9 cellular contexts compared by ENCODE assay signal in the genomic region with DNA sequence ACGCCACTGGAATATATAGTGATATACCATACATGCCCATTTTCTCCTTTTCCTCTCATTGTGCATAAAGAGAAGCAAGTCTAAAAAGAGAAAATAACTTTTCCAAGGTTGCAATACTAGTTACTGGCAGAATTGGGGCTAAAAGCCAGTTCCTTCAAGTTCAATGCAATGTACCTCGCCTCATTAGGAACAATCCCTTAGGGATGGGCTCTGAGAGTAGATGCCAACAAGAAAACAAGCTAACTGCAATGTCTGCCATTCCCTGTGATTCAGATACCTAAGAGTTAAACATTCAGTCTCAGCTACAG.
DNase-seq lines count a peak whose midpoint lies in the region; ATAC-seq and TF ChIP-seq lines count a peak whose summit lies in the region.
"Had no signal": no experiment of that assay in that cellular context is flagged by ENCODE, and none has a peak within 500 bp of the region (broad histone marks: within the 10 kb centered on the region; RNA-seq: fewer than 3 reads in every experiment).

No MANE protein-coding gene starts in this region.

- no peak overlapping the region for H3K4me3 ChIP-seq in CD8-positive, alpha-beta T cell (ENCODE audit: low read depth, low read length)
- peak overlapping the region; percentile 55 for H3K4me3 ChIP-seq in fibroblast of pulmonary artery (replicated peaks; ENCODE audit: low read depth, low read length)
- H3K4me3 ChIP-seq in rectal smooth muscle tissue (ENCODE audit: low read length): no peak overlapping the region

- DNase-seq in CD8-positive, alpha-beta T cell: no peak
- DNase-seq in T-cell: peak in 1 of 34 experiments; percentile 16
- DNase-seq in fibroblast of pulmonary artery (ENCODE audit: low read depth): no peak
- DNase-seq in effector memory CD8-positive, alpha-beta T cell: no peak
- no peak for DNase-seq in Kasumi-1 (lab: John Stamatoyannopoulos, UW)
- DNase-seq in hippocampal formation (lab: John Stamatoyannopoulos, UW): no peak
- DNase-seq: activated gamma-delta T cell had no signal

- TF ChIP-seq CTCF in CD8-positive, alpha-beta T cell (IDR thresholded peaks at IDR 0.05): no peak
- TF ChIP-seq CTCF in fibroblast of pulmonary artery (IDR thresholded peaks at IDR 0.05; ENCODE audit: low read length, missing control alignments): no peak

- peak overlapping the region; percentile 12 for H3K4me3 Mint-ChIP-seq in CD8-positive, alpha-beta T cell
- peak overlapping the region in 2 of 3 donors; percentile 34 to 55 for H3K4me3 Mint-ChIP-seq in T-cell
- no peak overlapping the region for H3K4me3 Mint-ChIP-seq in effector memory CD8-positive, alpha-beta T cell
- H3K4me3 Mint-ChIP-seq in stimulated activated memory B cell treated with anti-CD40 and anti-IgM and Interleukin-4, amounts not matched to agents 10 μg/mL and 1 μg/mL and 100 μg/mL, for 72 hours: no peak overlapping the region

- no peaks in the 10 kb centered on the region for H3K9me3 Mint-ChIP-seq in CD8-positive, alpha-beta T cell
- no peaks in the 10 kb centered on the region for H3K9me3 Mint-ChIP-seq in T-cell
- H3K9me3 Mint-ChIP-seq in effector memory CD8-positive, alpha-beta T cell: no peaks in the 10 kb centered on the region
- H3K9me3 Mint-ChIP-seq in stimulated activated memory B cell treated with anti-CD40 and anti-IgM and Interleukin-4, amounts not matched to agents 10 μg/mL and 1 μg/mL and 100 μg/mL, for 72 hours: no peaks in the 10 kb centered on the region

- no peaks in the 10 kb centered on the region for H3K36me3 ChIP-seq in CD8-positive, alpha-beta T cell (ENCODE audit: insufficient read depth, low read length)
- no peaks in the 10 kb centered on the region for H3K36me3 ChIP-seq in rectal smooth muscle tissue (ENCODE audit: control insufficient read depth, insufficient read depth, low read length)

- no peak overlapping the region for H3K9ac ChIP-seq in rectal smooth muscle tissue (ENCODE audit: low read length)

- intact Hi-C loops in CD8-positive, alpha-beta T cell (cut with DNase I, micrococcal nuclease): no loop called here

- H3K4me1 Mint-ChIP-seq in CD8-positive, alpha-beta T cell (ENCODE audit: low read depth): peaks cover 19% of the 10 kb centered on the region
- H3K4me1 Mint-ChIP-seq in T-cell: peaks cover 15 to 18% (median 15%) of the 10 kb centered on the region in 3 donors
- peaks cover 0 to 1% of the 10 kb centered on the region in 2 donors for H3K4me1 Mint-ChIP-seq in effector memory CD8-positive, alpha-beta T cell (ENCODE audit: low read depth in 2 of 2)
- peaks cover 17% of the 10 kb centered on the region for H3K4me1 Mint-ChIP-seq in stimulated activated memory B cell treated with anti-CD40 and anti-IgM and Interleukin-4, amounts not matched to agents 10 μg/mL and 1 μg/mL and 100 μg/mL, for 72 hours

- no peaks in the 10 kb centered on the region for H3K27me3 ChIP-seq in CD8-positive, alpha-beta T cell (ENCODE audit: insufficient read depth, low read length)
- H3K27me3 ChIP-seq in rectal smooth muscle tissue (ENCODE audit: control insufficient read depth, insufficient read depth, low read length): no peaks in the 10 kb centered on the region

- no peak overlapping the region for H3K27ac ChIP-seq in CD8-positive, alpha-beta T cell (ENCODE audit: low read depth, low read length)
- peak overlapping the region; percentile 67 for H3K27ac ChIP-seq in rectal smooth muscle tissue (ENCODE audit: low read depth, low read length)

- peaks cover 14% of the 10 kb centered on the region for H3K27me3 Mint-ChIP-seq in CD8-positive, alpha-beta T cell (ENCODE audit: low read depth)
- H3K27me3 Mint-ChIP-seq in T-cell: peaks cover 4 to 5% of the 10 kb centered on the region in 2 donors
- H3K27me3 Mint-ChIP-seq in effector memory CD8-positive, alpha-beta T cell: peaks cover 33 to 35% of the 10 kb centered on the region in 2 donors
- H3K27me3 Mint-ChIP-seq in stimulated activated memory B cell treated with anti-CD40 and anti-IgM and Interleukin-4, amounts not matched to agents 10 μg/mL and 1 μg/mL and 100 μg/mL, for 72 hours: peaks cover 56% of the 10 kb centered on the region

- no peak overlapping the region for H3K27ac Mint-ChIP-seq in CD8-positive, alpha-beta T cell
- H3K27ac Mint-ChIP-seq in T-cell: no peak overlapping the region
- H3K27ac Mint-ChIP-seq in effector memory CD8-positive, alpha-beta T cell: peak overlapping the region in 1 of 2 donors; percentile 15
- H3K27ac Mint-ChIP-seq in stimulated activated memory B cell treated with anti-CD40 and anti-IgM and Interleukin-4, amounts not matched to agents 10 μg/mL and 1 μg/mL and 100 μg/mL, for 72 hours: no peak overlapping the region

- POLR2A ChIA-PET in CD8-positive, alpha-beta T cell (lab: Charles Lee): no interaction called here
- POLR2A ChIA-PET in T-cell (lab: Charles Lee): no interaction called here

- H3K36me3 Mint-ChIP-seq in CD8-positive, alpha-beta T cell: no peaks in the 10 kb centered on the region
- H3K36me3 Mint-ChIP-seq in T-cell: no peaks in the 10 kb centered on the region
- no peaks in the 10 kb centered on the region for H3K36me3 Mint-ChIP-seq in effector memory CD8-positive, alpha-beta T cell (ENCODE audit: insufficient read depth)
- H3K36me3 Mint-ChIP-seq in stimulated activated memory B cell treated with anti-CD40 and anti-IgM and Interleukin-4, amounts not matched to agents 10 μg/mL and 1 μg/mL and 100 μg/mL, for 72 hours: no peaks in the 10 kb centered on the region

- ATAC-seq in CD8-positive, alpha-beta T cell: no peak
- ATAC-seq in T-cell (replicated peaks in 1 of 4): no peak
- ATAC-seq in effector memory CD8-positive, alpha-beta T cell (replicated peaks): no peak
- no peak for ATAC-seq in stimulated activated memory B cell treated with anti-CD40 and anti-IgM and Interleukin-4, amounts not matched to agents 10 μg/mL and 1 μg/mL and 100 μg/mL, for 72 hours

- H3K4me1 ChIP-seq in CD8-positive, alpha-beta T cell (ENCODE audit: insufficient read depth, low read length): peaks cover 14% of the 10 kb centered on the region
- peaks cover 23% of the 10 kb centered on the region for H3K4me1 ChIP-seq in rectal smooth muscle tissue (ENCODE audit: control insufficient read depth, insufficient read depth, low read length)

- CTCF ChIA-PET in CD8-positive, alpha-beta T cell (lab: Charles Lee): interaction anchor here (0.8 to 0.9 kb wide), 2 partner anchors 11 to 155 kb away, joined by 3 read pairs; no protein-coding TSS in a partner anchor
- CTCF ChIA-PET in T-cell (lab: Charles Lee): no interaction called here

- H3K9me3 ChIP-seq in CD8-positive, alpha-beta T cell (ENCODE audit: low read length): no peaks in the 10 kb centered on the region

Comparison
In these comparisons a context has a peak if more than half of its experiments do, and no peak if none do; other contexts are left out.
1. H3K4me3 Mint-ChIP-seq: peak in CD8-positive, alpha-beta T cell (single experiment) and T-cell (2 of 3); none in effector memory CD8-positive, alpha-beta T cell (0 of 2) and stimulated activated memory B cell treated with anti-CD40 and anti-IgM and Interleukin-4, amounts not matched to agents 10 μg/mL and 1 μg/mL and 100 μg/mL, for 72 hours (single experiment).